ENCODE assay signal across 8 cellular contexts in genomic region chr10:63629363-63630084, GRCh38.
A peak's percentile ranks its signal among the peaks of the same experiment; 100 is the strongest.
DNase-seq lines count a peak whose midpoint lies in the region; ATAC-seq and TF ChIP-seq lines count a peak whose summit lies in the region.

No MANE protein-coding gene starts in this region.

- H2BK120ac ChIP-seq in mesendoderm (ENCODE audit: low read depth, low read length), result peak overlapping the region; percentile 97

- intact Hi-C loops in CD8-positive, alpha-beta T cell (cut with DNase I, micrococcal nuclease), result loop anchor here (1.0 to 10.0 kb wide), 15 partner anchors 75 to 992 kb away; partner anchors contain the start of genes JMJD1C (in 2 of the 2), REEP3 (in 2 of the 2), EGR2 (in 1 of the 2) and NRBF2 (in 1 of the 2)

- peak overlapping the region; percentile 81 for H3K4me3 ChIP-seq in CD8-positive, alpha-beta T cell (ENCODE audit: low read depth, low read length)
- H3K4me3 ChIP-seq in endocrine pancreas (ENCODE audit: control insufficient read depth, insufficient read depth, low read length), result peak overlapping the region; percentile 79
- peak overlapping the region; percentile 35 for H3K4me3 ChIP-seq in mesendoderm (ENCODE audit: low read length)

- no peak overlapping the region for H4K5ac ChIP-seq in mesendoderm (ENCODE audit: low read length)

- no peak overlapping the region for H3K23ac ChIP-seq in mesendoderm (ENCODE audit: low read length)

- peaks cover 20% of the 10 kb centered on the region for H3K4me1 ChIP-seq in CD8-positive, alpha-beta T cell (ENCODE audit: insufficient read depth, low read length)
- H3K4me1 ChIP-seq in endocrine pancreas (ENCODE audit: control insufficient read depth, insufficient read depth, low read length) (peaks cover 17% of the 10 kb centered on the region), mesendoderm (ENCODE audit: control insufficient read depth, low read depth, low read length) (peaks cover 10% of the 10 kb centered on the region)

- DNase-seq in CD8-positive, alpha-beta T cell, result peak; percentile 52 to 85 (median 79)
- DNase-seq in HK-2 (ENCODE audit: unreplicated experiment) (peak; percentile 93), NCI-H82 (lab: John Stamatoyannopoulos, UW) (peak; percentile 92), mesendoderm (peak; percentile 99)
- DNase-seq in activated CD8-positive, alpha-beta memory T cell treated with anti-CD3 and anti-CD28 coated beads, Interleukin-2, amount 10 ng/mL, durations not matched to agents 7 days and 5 days, result peak; percentile 91
- peak; percentile 57 for DNase-seq in stimulated activated CD8-positive, alpha-beta memory T cell treated with anti-CD3 and anti-CD28 coated beads, Interleukin-12 subunit alpha, Interleukin-12 subunit beta, amount 100 ng/mL, for 4 hours (ENCODE audit: low read depth)

- no peaks in the 10 kb centered on the region for H3K9me3 ChIP-seq in CD8-positive, alpha-beta T cell (ENCODE audit: low read length)
- no peaks in the 10 kb centered on the region for H3K9me3 ChIP-seq in endocrine pancreas (ENCODE audit: control insufficient read depth, low read length)

- peaks cover 2% of the 10 kb centered on the region for H3K36me3 Mint-ChIP-seq in CD8-positive, alpha-beta T cell
- no peaks in the 10 kb centered on the region for H3K36me3 Mint-ChIP-seq in activated CD8-positive, alpha-beta memory T cell treated with anti-CD3 and anti-CD28 coated beads, Interleukin-2, amount 10 ng/mL, durations not matched to agents 7 days and 5 days

- H3K4me3 Mint-ChIP-seq in CD8-positive, alpha-beta T cell, result peak overlapping the region; percentile 97
- peak overlapping the region; percentile 89 for H3K4me3 Mint-ChIP-seq in activated CD8-positive, alpha-beta memory T cell treated with anti-CD3 and anti-CD28 coated beads, Interleukin-2, amount 10 ng/mL, durations not matched to agents 7 days and 5 days

- H3K79me1 ChIP-seq in mesendoderm (ENCODE audit: low read length), result no peaks in the 10 kb centered on the region

- H3K9me3 Mint-ChIP-seq in CD8-positive, alpha-beta T cell, result no peaks in the 10 kb centered on the region
- no peaks in the 10 kb centered on the region for H3K9me3 Mint-ChIP-seq in activated CD8-positive, alpha-beta memory T cell treated with anti-CD3 and anti-CD28 coated beads, Interleukin-2, amount 10 ng/mL, durations not matched to agents 7 days and 5 days (ENCODE audit: low read depth)

- peak overlapping the region; percentile 55 for H3K4me2 ChIP-seq in mesendoderm (ENCODE audit: low read length)

- TF ChIP-seq CTCF in CD8-positive, alpha-beta T cell (IDR thresholded peaks at IDR 0.05), result peak; percentile 87

- no peaks in the 10 kb centered on the region for H3K27me3 Mint-ChIP-seq in CD8-positive, alpha-beta T cell (ENCODE audit: low read depth)
- peaks cover 8% of the 10 kb centered on the region for H3K27me3 Mint-ChIP-seq in activated CD8-positive, alpha-beta memory T cell treated with anti-CD3 and anti-CD28 coated beads, Interleukin-2, amount 10 ng/mL, durations not matched to agents 7 days and 5 days

- peaks cover 29% of the 10 kb centered on the region for H3K4me1 Mint-ChIP-seq in CD8-positive, alpha-beta T cell (ENCODE audit: low read depth)
- H3K4me1 Mint-ChIP-seq in activated CD8-positive, alpha-beta memory T cell treated with anti-CD3 and anti-CD28 coated beads, Interleukin-2, amount 10 ng/mL, durations not matched to agents 7 days and 5 days, result peaks cover 36% of the 10 kb centered on the region

- H3K9ac ChIP-seq in endocrine pancreas (ENCODE audit: control insufficient read depth, insufficient read depth, low read length) (peak overlapping the region; percentile 50), mesendoderm (ENCODE audit: low read length) (peak overlapping the region; percentile 79)

- peak overlapping the region; percentile 96 for H4K8ac ChIP-seq in mesendoderm (ENCODE audit: low read depth, low read length)

- H3K27me3 ChIP-seq in CD8-positive, alpha-beta T cell (ENCODE audit: insufficient read depth, low read length), result no peaks in the 10 kb centered on the region
- H3K27me3 ChIP-seq in endocrine pancreas (ENCODE audit: control insufficient read depth, insufficient read depth, low read length), result no peaks in the 10 kb centered on the region
- no peaks in the 10 kb centered on the region for H3K27me3 ChIP-seq in mesendoderm (ENCODE audit: insufficient read depth, low read length, poor library complexity)

- CTCF ChIA-PET in CD8-positive, alpha-beta T cell (lab: Charles Lee), result interaction anchor here (0.6 to 5.5 kb wide), 39 partner anchors 8 to 545 kb away, joined by 3 to 69 read pairs (median 4); partner anchors contain the start of gene NRBF2
- CTCF ChIA-PET in activated CD8-positive, alpha-beta memory T cell treated with anti-CD3 and anti-CD28 coated beads, Interleukin-2, amount 10 ng/mL, durations not matched to agents 7 days and 5 days (lab: Charles Lee), result interaction anchor here (0.6 to 5.8 kb wide), 50 partner anchors 8 to 812 kb away, joined by 3 to 77 read pairs (median 4); partner anchors contain the start of genes NRBF2 and REEP3

- H3K27ac ChIP-seq in CD8-positive, alpha-beta T cell (ENCODE audit: low read depth, low read length), result peak overlapping the region; percentile 45
- peak overlapping the region; percentile 100 for H3K27ac ChIP-seq in mesendoderm (ENCODE audit: low read depth, low read length)

- H3K18ac ChIP-seq in mesendoderm (ENCODE audit: low read length), result peak overlapping the region; percentile 99

- no CpG with 5 or more reads among the region's 24 CpGs for WGBS in mesendoderm (ENCODE audit: extremely low coverage, insufficient coverage, low lambda C conversion rate)

- no peaks in the 10 kb centered on the region for H3K79me2 ChIP-seq in mesendoderm (ENCODE audit: control insufficient read depth, insufficient read depth, low read length)

- peak overlapping the region; percentile 96 for H3K4ac ChIP-seq in mesendoderm (ENCODE audit: low read depth, low read length)

- H3K36me3 ChIP-seq in CD8-positive, alpha-beta T cell (ENCODE audit: insufficient read depth, low read length), result no peaks in the 10 kb centered on the region
- no peaks in the 10 kb centered on the region for H3K36me3 ChIP-seq in endocrine pancreas (ENCODE audit: control insufficient read depth, insufficient read depth, low read length)
- H3K36me3 ChIP-seq in mesendoderm (ENCODE audit: control insufficient read depth, insufficient read depth, low read length), result no peaks in the 10 kb centered on the region

- POLR2A ChIA-PET in CD8-positive, alpha-beta T cell (lab: Charles Lee), result interaction anchor here (0.5 to 2.2 kb wide), 8 partner anchors 91 to 463 kb away, joined by 3 to 15 read pairs (median 3); partner anchors contain the start of gene REEP3

- no peak overlapping the region for H2AK5ac ChIP-seq in mesendoderm (ENCODE audit: low read length)

- H2BK5ac ChIP-seq in mesendoderm (ENCODE audit: low read length), result peak overlapping the region; percentile 69

- H3K27ac Mint-ChIP-seq in CD8-positive, alpha-beta T cell, result peak overlapping the region; percentile 91
- peak overlapping the region; percentile 90 for H3K27ac Mint-ChIP-seq in activated CD8-positive, alpha-beta memory T cell treated with anti-CD3 and anti-CD28 coated beads, Interleukin-2, amount 10 ng/mL, durations not matched to agents 7 days and 5 days

- ATAC-seq in CD8-positive, alpha-beta T cell, result peak; percentile 62
- ATAC-seq in GM19455 (IDR thresholded peaks at IDR 0.05; ENCODE audit: unreplicated experiment), result peak; percentile 50
- ATAC-seq in activated CD8-positive, alpha-beta memory T cell treated with anti-CD3 and anti-CD28 coated beads, Interleukin-2, amount 10 ng/mL, durations not matched to agents 7 days and 5 days, result peak; percentile 66

- H2BK15ac ChIP-seq in mesendoderm (replicated peaks; ENCODE audit: low read depth), result peak overlapping the region; percentile 60

- peak overlapping the region; percentile 85 for H3K56ac ChIP-seq in mesendoderm (ENCODE audit: low read length)

Comparison
In these comparisons a context has a peak if more than half of its experiments do, and no peak if none do; other contexts are left out.
1. Peak in every context shown above with its lines: DNase-seq, ATAC-seq, H3K4me3 ChIP-seq and H3K27ac ChIP-seq.